Comparison of ENCODE assay signal across 23 cellular contexts in the genomic region with DNA sequence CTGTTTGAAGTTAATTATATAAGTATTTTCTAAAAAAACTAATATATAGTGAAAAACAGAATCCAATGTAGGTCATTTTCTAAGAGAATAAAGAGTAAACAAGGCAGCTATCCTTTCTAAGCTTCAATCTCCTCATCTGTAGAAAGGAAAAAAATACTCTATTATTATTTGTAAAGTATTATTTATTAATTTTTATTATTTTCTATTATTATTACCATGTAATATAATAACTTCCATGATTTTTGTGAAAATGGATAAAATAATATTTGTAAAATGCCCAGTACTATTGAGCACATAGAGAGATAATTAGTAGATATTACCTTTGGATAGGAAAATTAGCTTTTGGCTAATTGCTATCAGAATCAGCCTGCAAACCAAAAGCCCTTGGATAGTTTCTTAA.
DNase-seq lines count a peak whose midpoint lies in the region; ATAC-seq, FAIRE-seq and TF ChIP-seq lines count a peak whose summit lies in the region.
"Had no signal": no experiment of that assay in that cellular context is flagged by ENCODE, and none has a peak within 500 bp of the region (broad histone marks: within the 10 kb centered on the region; RNA-seq: fewer than 3 reads in every experiment).

No MANE protein-coding gene starts in this region.

- peaks cover 26% of the 10 kb centered on the region for H3K9me3 Mint-ChIP-seq in WTC11

- peak; percentile 47 for FAIRE-seq in G401.6 (lab: Jason Lieb, UNC)
- FAIRE-seq: A549, GM12878, GM12892, GM18507 had no signal

- ATAC-seq in WTC11, result no peak
- no peak for ATAC-seq in GM21528 (IDR thresholded peaks at IDR 0.05; ENCODE audit: low FRiP score, unreplicated experiment)
- ATAC-seq: A549, GM12878 had no signal

- H3K27ac Mint-ChIP-seq in WTC11, result no peak overlapping the region
- H3K27ac Mint-ChIP-seq: CD14-positive monocyte; CD4-positive, alpha-beta memory T cell; CD4-positive, CD25-positive, alpha-beta regulatory T cell; CD8-positive, alpha-beta memory T cell had no signal

- no peak for TF ChIP-seq CTCF in WTC11 (IDR thresholded peaks at IDR 0.05)

- no peaks in the 10 kb centered on the region; the same call in 1 of the 2 replicates for H3K27me3 Mint-ChIP-seq in WTC11 (ENCODE audit: low read depth)
- H3K27me3 Mint-ChIP-seq: CD4-positive, alpha-beta memory T cell; CD4-positive, CD25-positive, alpha-beta regulatory T cell; CD8-positive, alpha-beta memory T cell had no signal

- peaks cover 18% of the 10 kb centered on the region for H3K36me3 Mint-ChIP-seq in WTC11
- H3K36me3 Mint-ChIP-seq: CD14-positive monocyte; CD4-positive, alpha-beta memory T cell; CD4-positive, CD25-positive, alpha-beta regulatory T cell; CD8-positive, alpha-beta memory T cell had no signal

- no peak overlapping the region for H3K4me3 Mint-ChIP-seq in WTC11
- H3K4me3 Mint-ChIP-seq: CD14-positive monocyte; CD4-positive, CD25-positive, alpha-beta regulatory T cell; CD8-positive, alpha-beta memory T cell had no signal

- no peaks in the 10 kb centered on the region for H3K4me1 Mint-ChIP-seq in WTC11
- H3K4me1 Mint-ChIP-seq: CD14-positive monocyte; CD4-positive, alpha-beta memory T cell; CD4-positive, CD25-positive, alpha-beta regulatory T cell; CD8-positive, alpha-beta memory T cell had no signal

- CTCF ChIA-PET in WTC11 (lab: Charles Lee), result no interaction called here

- POLR2A ChIA-PET in WTC11 (lab: Charles Lee), result no interaction called here

- no peak for DNase-seq in WTC11 (ENCODE audit: low spot score)
- DNase-seq in AG20443 (ENCODE audit: low spot score), result no peak
- no peak for DNase-seq in cortex of kidney (lab: John Stamatoyannopoulos, UW)
- DNase-seq: 8988T; BE2C; C1 segment of cervical spinal cord; CD4-positive, alpha-beta memory T cell; CD4-positive, CD25-positive, alpha-beta regulatory T cell; CD8-positive, alpha-beta memory T cell; COR-L47; DMS 273 treated with DMSO at 0.1 percent for 48 hours; DMS153; DMS53; DMS79; DND-41; EL had no signal

TF ChIP-seq in WTC11, 78 proteins besides CTCF, POLR2A, EP300 and RAD21:
- no peak for TF ChIP-seq ETV6 (CRISPR knock-in tag; IDR thresholded peaks at IDR 0.05)
- TF ChIP-seq, protein P1, sequence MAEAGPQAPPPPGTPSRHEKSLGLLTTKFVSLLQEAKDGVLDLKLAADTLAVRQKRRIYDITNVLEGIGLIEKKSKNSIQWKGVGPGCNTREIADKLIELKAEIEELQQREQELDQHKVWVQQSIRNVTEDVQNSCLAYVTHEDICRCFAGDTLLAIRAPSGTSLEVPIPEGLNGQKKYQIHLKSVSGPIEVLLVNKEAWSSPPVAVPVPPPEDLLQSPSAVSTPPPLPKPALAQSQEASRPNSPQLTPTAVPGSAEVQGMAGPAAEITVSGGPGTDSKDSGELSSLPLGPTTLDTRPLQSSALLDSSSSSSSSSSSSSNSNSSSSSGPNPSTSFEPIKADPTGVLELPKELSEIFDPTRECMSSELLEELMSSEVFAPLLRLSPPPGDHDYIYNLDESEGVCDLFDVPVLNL (CRISPR knock-in tag; IDR thresholded peaks at IDR 0.05; ENCODE audit: borderline replicate concordance, low read depth), result no peak
- peak; percentile 93 for TF ChIP-seq HMGA2 (CRISPR knock-in tag; IDR thresholded peaks at IDR 0.05)
- TF ChIP-seq, protein P2, sequence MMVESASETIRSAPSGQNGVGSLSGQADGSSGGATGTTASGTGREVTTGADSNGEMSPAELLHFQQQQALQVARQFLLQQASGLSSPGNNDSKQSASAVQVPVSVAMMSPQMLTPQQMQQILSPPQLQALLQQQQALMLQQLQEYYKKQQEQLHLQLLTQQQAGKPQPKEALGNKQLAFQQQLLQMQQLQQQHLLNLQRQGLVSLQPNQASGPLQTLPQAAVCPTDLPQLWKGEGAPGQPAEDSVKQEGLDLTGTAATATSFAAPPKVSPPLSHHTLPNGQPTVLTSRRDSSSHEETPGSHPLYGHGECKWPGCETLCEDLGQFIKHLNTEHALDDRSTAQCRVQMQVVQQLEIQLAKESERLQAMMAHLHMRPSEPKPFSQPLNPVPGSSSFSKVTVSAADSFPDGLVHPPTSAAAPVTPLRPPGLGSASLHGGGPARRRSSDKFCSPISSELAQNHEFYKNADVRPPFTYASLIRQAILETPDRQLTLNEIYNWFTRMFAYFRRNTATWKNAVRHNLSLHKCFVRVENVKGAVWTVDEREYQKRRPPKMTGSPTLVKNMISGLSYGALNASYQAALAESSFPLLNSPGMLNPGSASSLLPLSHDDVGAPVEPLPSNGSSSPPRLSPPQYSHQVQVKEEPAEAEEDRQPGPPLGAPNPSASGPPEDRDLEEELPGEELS (CRISPR knock-in tag; IDR thresholded peaks at IDR 0.05), result no peak
